8 cellular contexts compared by ENCODE assay signal in genomic region chr20:37901667-37902503, GRCh38. TPM values are rescaled to one million over a fixed set of nuclear protein-coding genes. Genes with fewer than 3 reads are reported as not detected.
A peak's percentile ranks its signal among the peaks of the same experiment; 100 is the strongest.
DNase-seq lines count a peak whose midpoint lies in the region; ATAC-seq and TF ChIP-seq lines count a peak whose summit lies in the region.

No MANE protein-coding gene starts in this region.

- DNase-seq in DMS 273 (lab: John Stamatoyannopoulos, UW; ENCODE audit: unreplicated experiment): peak; percentile 81
- DNase-seq in HFF-Myc (ENCODE audit: extremely low read depth, low read depth): peak; percentile 17
- peak; percentile 67 for DNase-seq in NOMO-1 treated with DMSO at 0.1 percent for 48 hours (lab: John Stamatoyannopoulos, UW; ENCODE audit: unreplicated experiment)
- peak in 6 of 10 donors; percentile 25 to 65 (median 46) for DNase-seq in dorsolateral prefrontal cortex
- peak; percentile 42 for DNase-seq in lung (ENCODE audit: low spot score)

- intact Hi-C loops in dorsolateral prefrontal cortex (cut with DNase I): loop anchor here in 1 of 2 donors (10.0 kb wide), 2 partner anchors 313 to 337 kb away; no protein-coding TSS in a partner anchor

- H3K27me3 ChIP-seq in dorsolateral prefrontal cortex: peaks cover 0 to 49% (median 16%) of the 10 kb centered on the region in 45 donors
- H3K27me3 ChIP-seq in lung (ENCODE audit: control insufficient read depth, insufficient read depth): no peaks in the 10 kb centered on the region

- TF ChIP-seq CTCF in HFF-Myc (IDR thresholded peaks at IDR 0.05; ENCODE audit: low read depth, low read length, missing control alignments): peak; percentile 49
- TF ChIP-seq CTCF in dorsolateral prefrontal cortex (IDR thresholded peaks at IDR 0.05 in 54 of 56, conservative IDR thresholded peaks at IDR 0.05 in 2 of 56; ENCODE audit: low read depth in 1 of 56, partially characterized antibody in 56 of 56): peak in 47 of 56 donors; percentile 17 to 50 (median 35)
- TF ChIP-seq CTCF in lung (IDR thresholded peaks at IDR 0.05; ENCODE audit: control extremely low read depth, extremely low read depth): no peak

- H3K4me3 ChIP-seq in HFF-Myc (replicated peaks; ENCODE audit: low read depth, low read length) (no peak overlapping the region), dorsolateral prefrontal cortex (peak overlapping the region in 52 of 59 donors; percentile 39 to 72 (median 58)), lung (no peak overlapping the region)

- H3K4me1 ChIP-seq in lung (ENCODE audit: control insufficient read depth in 2 of 2, insufficient read depth in 2 of 2, low read length in 2 of 2): peaks cover 0 to 12% of the 10 kb centered on the region in 2 donors

- H3K36me3 ChIP-seq in lung (ENCODE audit: control insufficient read depth in 2 of 2, insufficient read depth in 2 of 2, low read length in 2 of 2): no peaks in the 10 kb centered on the region

- ATAC-seq in lung (ENCODE audit: insufficient read depth, low FRiP score) (peak; percentile 66), HG02981 (IDR thresholded peaks at IDR 0.05; ENCODE audit: unreplicated experiment) (no peak), GM18868 (IDR thresholded peaks at IDR 0.05; ENCODE audit: unreplicated experiment) (no peak), GM19467 (IDR thresholded peaks at IDR 0.05; ENCODE audit: unreplicated experiment) (no peak)

- H3K27ac ChIP-seq in dorsolateral prefrontal cortex (no peak overlapping the region), lung (ENCODE audit: low read depth in 1 of 2, low read length in 1 of 2) (no peak overlapping the region)

- H3K9me3 ChIP-seq in lung (ENCODE audit: control insufficient read depth in 2 of 2, insufficient read depth in 1 of 2, low read length in 1 of 2): peaks cover 0 to 8% of the 10 kb centered on the region in 2 donors

- WGBS in lung, 2 donors: 13 to 16% methylated on average over 28 to 38 of the region's 38 CpGs

RNA-seq across cellular contexts. Expression of gene VSTM2L, which starts 1.0 kb away (rescaled TPM):
- total RNA-seq in dorsolateral prefrontal cortex (100 to 1,000 TPM in 68 of 120 experiments, 10 to 100 TPM in 52; 24.0 to 168 (median 105) TPM), lung (10 to 100 TPM in 1 of 2 donors, 1 to 10 TPM in 1; 8.0 to 71.6 TPM)
- polyA plus RNA-seq in lung: 10 to 100 TPM; 24.8 to 38.0 TPM

Comparison
In these comparisons a context has a peak if more than half of its experiments do, and no peak if none do; other contexts are left out.
1. DNase-seq: peak in every context shown above with its lines; median percentile 81 in DMS 273; 67 in NOMO-1 treated with DMSO at 0.1 percent for 48 hours; 46 in dorsolateral prefrontal cortex; 42 in lung; 17 in HFF-Myc.
2. H3K4me3 ChIP-seq: peak in dorsolateral prefrontal cortex (52 of 59); none in HFF-Myc (single experiment) and lung (single experiment).